In the genomic region with DNA sequence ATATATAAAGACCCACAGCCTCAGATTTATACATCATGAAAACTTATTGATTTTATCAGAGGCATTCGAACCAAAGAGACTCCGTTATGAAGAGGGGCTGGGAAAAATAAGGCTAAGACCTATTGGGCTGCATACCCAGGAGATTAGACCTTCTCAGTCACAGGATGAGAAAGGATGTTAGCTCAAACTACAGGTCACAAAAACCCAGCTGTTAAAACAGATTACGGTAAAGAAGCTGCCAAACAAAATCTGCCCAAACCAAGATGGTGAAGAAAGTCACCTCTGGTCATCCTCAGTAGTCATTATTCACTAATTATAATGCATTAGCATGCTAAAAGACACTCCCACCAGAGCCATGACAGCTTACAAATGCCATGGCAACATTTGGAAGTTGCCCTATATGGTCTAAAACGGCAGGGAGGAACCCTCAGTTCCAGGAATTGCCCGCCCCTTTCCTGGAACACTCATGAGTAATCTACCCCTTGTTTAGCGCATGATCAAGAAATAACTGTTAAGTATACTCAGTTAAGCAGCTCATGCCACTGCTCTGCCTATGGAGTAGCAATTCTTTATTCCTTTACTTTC, we compare ENCODE assay signal across 24 cellular contexts.
"Had no signal": no experiment of that assay in that cellular context is flagged by ENCODE, and none has a peak within 500 bp of the region (broad histone marks: within the 10 kb centered on the region; RNA-seq: fewer than 3 reads in every experiment).

No MANE protein-coding gene starts in this region.

- H3K27ac ChIP-seq: brain microvascular endothelial cell had no signal

- H3K36me3 ChIP-seq: brain microvascular endothelial cell had no signal

- DNase-seq: activated CD4-positive, alpha-beta memory T cell treated with anti-CD3 and anti-CD28 coated beads for 36 hours; activated CD4-positive, alpha-beta T cell treated with anti-CD3 and anti-CD28 coated beads, Interleukin-2, amount 10 ng/mL, durations not matched to agents 7 days and 5 days; activated effector memory CD4-positive, alpha-beta T cell treated with anti-CD3 and anti-CD28 coated beads, Interleukin-2, amount 50 U/mL, for 16 hours; activated naive CD4-positive, alpha-beta T cell; activated naive CD4-positive, alpha-beta T cell treated with anti-CD3 and anti-CD28 coated beads, Interleukin-2, amount 50 U/mL, for 16 hours; activated naive CD8-positive, alpha-beta T cell treated with anti-CD3 and anti-CD28 coated beads for 36 hours; activated T-cell treated with anti-CD3 and anti-CD28 coated beads, Interleukin-2, amount 50 U/mL, for 1 hour; activated T-cell treated with anti-CD3 and anti-CD28 coated beads, Interleukin-2, amount 50 U/mL, for 72 hours; amniotic stem cell; aorta; brain microvascular endothelial cell; central memory CD4-positive, alpha-beta T cell; NCI-H1092; NCI-H1436 treated with DMSO at 0.1 percent for 48 hours; NCI-H1694 treated with DMSO at 0.1 percent for 48 hours; NCI-H2029; NCI-H2171; NCI-H510A; NCI-H526; NCI-H748 treated with DMSO at 0.1 percent for 48 hours; NK-92 treated with Interleukin-12 subunit alpha and Interleukin-12 subunit beta, amount 100 ng/mL, for 24 hours; Right ventricle myocardium superior; T1000 had no signal

- ATAC-seq: activated T-cell treated with anti-CD3 and anti-CD28 coated beads, Interleukin-2, amount 50 U/mL, for 72 hours; activated T-helper 17 cell treated with anti-CD3 and anti-CD28 coated beads, Interleukin-2, amount 50 U/mL, for 72 hours had no signal

- H3K27me3 ChIP-seq: brain microvascular endothelial cell had no signal
